In genomic region chr11:111586305-111586915, GRCh38 we compare ENCODE assay signal across 8 cellular contexts. TPM values are rescaled to one million over a fixed set of nuclear protein-coding genes. Genes with fewer than 3 reads are reported as not detected.
A peak's percentile ranks its signal among the peaks of the same experiment; 100 is the strongest.
DNase-seq lines count a peak whose midpoint lies in the region; ATAC-seq and TF ChIP-seq lines count a peak whose summit lies in the region.

No MANE protein-coding gene starts in this region.

- no peaks in the 10 kb centered on the region for H3K36me3 ChIP-seq in thyroid gland

- WGBS in thyroid gland, 2 donors = 18 to 24% methylated on average over 1 of the region's 1 CpG

- H3K4me3 ChIP-seq in thyroid gland (replicated peaks in 1 of 3) = no peak overlapping the region

- peak; percentile 53 for ATAC-seq in HG03442 (IDR thresholded peaks at IDR 0.05; ENCODE audit: unreplicated experiment)

- no peaks in the 10 kb centered on the region for H3K9me3 ChIP-seq in thyroid gland

- H3K4me1 ChIP-seq in thyroid gland = no peaks in the 10 kb centered on the region

- peak; percentile 10 to 65 (median 52) for TF ChIP-seq CTCF in thyroid gland (IDR thresholded peaks at IDR 0.05)

- DNase-seq in NCI-H2029 (lab: John Stamatoyannopoulos, UW) (peak; percentile 50), NCI-H2029 treated with DMSO at 0.1 percent for 48 hours (lab: John Stamatoyannopoulos, UW) (no peak), OCI-M1 (lab: John Stamatoyannopoulos, UW) (peak; percentile 86), astrocyte of the hippocampus (ENCODE audit: low read depth, low spot score) (peak; percentile 66), inferior parietal cortex (ENCODE audit: extremely low spot score) (peak; percentile 70), thyroid gland (peak in 1 of 2 donors; percentile 19), cortex of kidney (lab: John Stamatoyannopoulos, UW) (no peak)

- intact Hi-C loops in thyroid gland (cut with DNase I) = no loop called here

- TF ChIP-seq POLR2A in thyroid gland (IDR thresholded peaks at IDR 0.05) = no peak

- H3K27ac ChIP-seq in thyroid gland = no peak overlapping the region

- no peaks in the 10 kb centered on the region for H3K27me3 ChIP-seq in thyroid gland

RNA-seq across cellular contexts. Expression of gene SIK2, which starts 15.8 kb away (rescaled TPM):
- 10 to 100 TPM; 20.7 to 35.0 (median 26.8) TPM for total RNA-seq in thyroid gland

RNA-seq across cellular contexts. Expression of gene LAYN, which starts 45.9 kb away (rescaled TPM):
- 10 to 100 TPM; 36.4 to 64.5 (median 49.3) TPM for total RNA-seq in thyroid gland

Comparison
In these comparisons a context has a peak if more than half of its experiments do, and no peak if none do; other contexts are left out.
1. DNase-seq: peak in NCI-H2029 (single experiment), OCI-M1 (single experiment), astrocyte of the hippocampus (single experiment) and inferior parietal cortex (single experiment); none in NCI-H2029 treated with DMSO at 0.1 percent for 48 hours (single experiment) and cortex of kidney (single experiment).